In the genomic region with DNA sequence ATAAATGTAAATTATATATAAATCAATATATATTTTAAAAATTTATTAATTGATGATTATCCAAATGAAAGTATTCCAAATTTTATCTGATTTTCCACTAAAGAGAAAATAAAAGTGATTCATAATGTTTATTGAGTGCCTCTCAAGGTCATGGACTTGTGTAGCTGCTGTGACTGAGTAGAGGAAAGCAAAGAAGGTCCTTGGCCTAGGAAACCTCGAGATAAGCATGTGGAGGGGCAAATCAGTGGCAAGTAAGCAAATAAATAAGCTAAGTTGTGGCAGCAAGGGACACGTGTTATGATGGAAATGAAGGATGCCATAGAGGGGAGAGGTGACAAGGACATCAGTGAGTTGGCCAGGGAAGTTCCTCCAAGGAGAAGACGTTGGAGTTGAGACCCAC, we compare ENCODE assay signal across 22 cellular contexts.
DNase-seq lines count a peak whose midpoint lies in the region; ATAC-seq, FAIRE-seq and TF ChIP-seq lines count a peak whose summit lies in the region.
"Had no signal": no experiment of that assay in that cellular context is flagged by ENCODE, and none has a peak within 500 bp of the region (broad histone marks: within the 10 kb centered on the region; RNA-seq: fewer than 3 reads in every experiment).

No MANE protein-coding gene starts in this region.

- ATAC-seq in stimulated activated effector memory CD8-positive, alpha-beta T cell treated with anti-CD3 and anti-CD28 coated beads, Interleukin-12 subunit alpha, Interleukin-12 subunit beta, amount 100 ng/mL, for 72 hours, result no peak
- ATAC-seq: HCT116 had no signal

- H3K36me3 ChIP-seq in adrenal gland (replicated peaks in 1 of 2), result no peaks in the 10 kb centered on the region
- H3K36me3 ChIP-seq: BE2C; BLaER1 treated with 17β-estradiol and CSF1 and Interleukin-3, amounts not matched to agents 10 nM and 100 nM had no signal

- no peaks in the 10 kb centered on the region for H3K27me3 Mint-ChIP-seq in Calu3 (ENCODE audit: unreplicated experiment)
- H3K27me3 Mint-ChIP-seq: CD4-positive, alpha-beta T cell had no signal

- TF ChIP-seq POLR2A in adrenal gland (IDR thresholded peaks at IDR 0.05), result no peak

- no peaks in the 10 kb centered on the region for H3K9me3 ChIP-seq in adrenal gland (replicated peaks in 1 of 3)
- H3K9me3 ChIP-seq: BE2C had no signal

- H3K4me1 Mint-ChIP-seq in Calu3 (ENCODE audit: low read depth, unreplicated experiment), result peaks cover 49% of the 10 kb centered on the region
- no peaks in the 10 kb centered on the region for H3K4me1 Mint-ChIP-seq in stimulated activated effector memory CD8-positive, alpha-beta T cell treated with anti-CD3 and anti-CD28 coated beads, Interleukin-12 subunit alpha, Interleukin-12 subunit beta, amount 100 ng/mL, for 72 hours
- H3K4me1 Mint-ChIP-seq: CD8-positive, alpha-beta memory T cell had no signal

- intact Hi-C loops in Calu3 (cut with micrococcal nuclease; ENCODE audit: unreplicated experiment) (no loop called here), adrenal gland (cut with DNase I) (no loop called here)

- TF ChIP-seq CTCF in Calu3 (IDR thresholded peaks at IDR 0.05; ENCODE audit: unreplicated experiment) (no peak), adrenal gland (IDR thresholded peaks at IDR 0.05) (no peak)

- H3K9me3 Mint-ChIP-seq in Calu3 (ENCODE audit: low read depth, unreplicated experiment), result peaks cover 8% of the 10 kb centered on the region
- no peaks in the 10 kb centered on the region for H3K9me3 Mint-ChIP-seq in stimulated activated effector memory CD8-positive, alpha-beta T cell treated with anti-CD3 and anti-CD28 coated beads, Interleukin-12 subunit alpha, Interleukin-12 subunit beta, amount 100 ng/mL, for 72 hours

- no peaks in the 10 kb centered on the region for H3K27me3 ChIP-seq in adrenal gland
- H3K27me3 ChIP-seq: BE2C; BLaER1 treated with 17β-estradiol and CSF1 and Interleukin-3, amounts not matched to agents 10 nM and 100 nM had no signal

- peaks cover 4% of the 10 kb centered on the region in 2 donors for H3K4me1 ChIP-seq in adrenal gland (replicated peaks in 1 of 2)
- H3K4me1 ChIP-seq: BLaER1 treated with 17β-estradiol and CSF1 and Interleukin-3, amounts not matched to agents 10 nM and 100 nM had no signal

- BruUV-seq in Calu3 (replicated peaks; lab: Mats Ljungman, UMichigan), result no TSS peak

- 32 to 44% (median 34%) methylated on average over 3 of the region's 3 CpGs for WGBS in adrenal gland, 4 donors

- H3K4me3 Mint-ChIP-seq in Calu3 (ENCODE audit: low read depth, unreplicated experiment), result no peak overlapping the region
- no peak overlapping the region for H3K4me3 Mint-ChIP-seq in stimulated activated effector memory CD8-positive, alpha-beta T cell treated with anti-CD3 and anti-CD28 coated beads, Interleukin-12 subunit alpha, Interleukin-12 subunit beta, amount 100 ng/mL, for 72 hours
- H3K4me3 Mint-ChIP-seq: CD14-positive monocyte; CD4-positive, alpha-beta T cell; CD8-positive, alpha-beta memory T cell; H9 had no signal

- DNase-seq in Calu3, result no peak
- peak in 4 of 7 donors; percentile 20 to 58 (median 45) for DNase-seq in adrenal gland
- no peak for DNase-seq in frontal cortex (ENCODE audit: low spot score in 2 of 2)
- DNase-seq in stimulated activated effector memory CD8-positive, alpha-beta T cell treated with anti-CD3 and anti-CD28 coated beads, Interleukin-12 subunit alpha, Interleukin-12 subunit beta, amount 100 ng/mL, for 72 hours (ENCODE audit: low spot score in 2 of 2), result no peak
- no peak for DNase-seq in NOMO-1 treated with dmso at 0.1 percent for 144 hours (lab: John Stamatoyannopoulos, UW; ENCODE audit: unreplicated experiment)
- DNase-seq in nucleus accumbens (lab: John Stamatoyannopoulos, UW), result no peak
- no peak for DNase-seq in cerebellar cortex (ENCODE audit: low spot score)
- DNase-seq: AML-193; BE2C; CD4-positive, alpha-beta T cell; CD8-positive, alpha-beta memory T cell; DMS53; DMS79 treated with DMSO at 0.1 percent for 48 hours; GF-D8; H9 had no signal

- CTCF ChIA-PET in Calu3 (lab: Charles Lee), result no interaction called here

- peak overlapping the region; percentile 14 for H3K27ac Mint-ChIP-seq in Calu3 (ENCODE audit: unreplicated experiment)
- peak overlapping the region; percentile 4 for H3K27ac Mint-ChIP-seq in stimulated activated effector memory CD8-positive, alpha-beta T cell treated with anti-CD3 and anti-CD28 coated beads, Interleukin-12 subunit alpha, Interleukin-12 subunit beta, amount 100 ng/mL, for 72 hours
- H3K27ac Mint-ChIP-seq: CD14-positive monocyte; CD4-positive, alpha-beta T cell; H9 had no signal

- no peaks in the 10 kb centered on the region for H3K36me3 Mint-ChIP-seq in Calu3 (ENCODE audit: insufficient read depth, unreplicated experiment)
- H3K36me3 Mint-ChIP-seq in stimulated activated effector memory CD8-positive, alpha-beta T cell treated with anti-CD3 and anti-CD28 coated beads, Interleukin-12 subunit alpha, Interleukin-12 subunit beta, amount 100 ng/mL, for 72 hours, result no peaks in the 10 kb centered on the region
- H3K36me3 Mint-ChIP-seq: CD14-positive monocyte had no signal

- no peak overlapping the region for H3K27ac ChIP-seq in adrenal gland
- H3K27ac ChIP-seq: 22Rv1; BLaER1 treated with 17β-estradiol and CSF1 and Interleukin-3, amounts not matched to agents 10 nM and 100 nM had no signal

- FAIRE-seq in frontal cortex (lab: Jason Lieb, UNC), result peak; percentile 15
- FAIRE-seq: A204.1, GM12891, GM18507 had no signal

- H3K4me3 ChIP-seq in adrenal gland, result no peak overlapping the region
- H3K4me3 ChIP-seq: BLaER1 treated with 17β-estradiol and CSF1 and Interleukin-3, amounts not matched to agents 10 nM and 100 nM had no signal

Comparison
In these comparisons a context has a peak if more than half of its experiments do, and no peak if none do; other contexts are left out.
1. DNase-seq: peak in adrenal gland (4 of 7); none in Calu3 (single experiment), frontal cortex (0 of 2), stimulated activated effector memory CD8-positive, alpha-beta T cell treated with anti-CD3 and anti-CD28 coated beads, Interleukin-12 subunit alpha, Interleukin-12 subunit beta, amount 100 ng/mL, for 72 hours (0 of 2), NOMO-1 treated with dmso at 0.1 percent for 144 hours (single experiment), nucleus accumbens (0 of 56) and cerebellar cortex (single experiment).